ENCODE assay signal across 8 cellular contexts in the genomic region with DNA sequence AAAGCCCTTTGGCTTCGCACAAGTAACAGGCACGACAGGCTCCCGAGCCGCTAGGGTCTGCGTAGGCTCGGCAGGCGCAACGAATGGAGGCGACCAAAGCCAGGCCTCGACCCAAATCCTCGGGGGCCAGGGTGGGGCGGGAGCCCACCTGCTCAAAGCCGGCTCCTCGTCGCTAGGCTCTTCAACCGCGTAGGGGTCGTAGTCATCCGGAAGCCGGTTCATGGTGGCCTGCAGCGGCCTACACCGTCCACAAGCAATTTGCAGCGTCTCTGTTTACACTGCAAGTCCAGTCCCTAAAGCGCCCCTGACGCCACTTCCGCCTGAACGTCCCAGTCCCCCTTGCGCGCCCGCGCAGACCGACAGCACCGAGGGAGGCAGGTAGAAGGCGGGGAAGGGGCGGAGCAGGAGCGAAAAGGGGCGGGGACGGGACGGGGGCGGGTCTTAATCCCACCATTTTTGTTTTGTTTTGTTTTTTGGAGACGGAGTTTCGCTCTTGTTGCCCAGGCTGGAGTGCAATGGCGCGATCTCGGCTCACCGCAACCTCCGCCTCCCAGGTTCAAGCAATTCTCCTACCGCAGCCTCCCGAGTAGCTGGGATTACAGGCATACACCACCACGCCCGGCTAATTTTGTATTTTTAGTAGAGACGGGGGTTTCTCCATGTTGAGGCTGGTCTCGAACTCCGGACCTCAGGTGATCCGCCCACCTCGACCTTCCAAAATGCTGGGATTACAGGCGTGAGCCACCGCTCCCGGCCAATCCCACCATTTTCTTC. TPM values are rescaled to one million over a fixed set of nuclear protein-coding genes. Genes with fewer than 3 reads are reported as not detected.
DNase-seq lines count a peak whose midpoint lies in the region; ATAC-seq and TF ChIP-seq lines count a peak whose summit lies in the region.

A gene with protein sequence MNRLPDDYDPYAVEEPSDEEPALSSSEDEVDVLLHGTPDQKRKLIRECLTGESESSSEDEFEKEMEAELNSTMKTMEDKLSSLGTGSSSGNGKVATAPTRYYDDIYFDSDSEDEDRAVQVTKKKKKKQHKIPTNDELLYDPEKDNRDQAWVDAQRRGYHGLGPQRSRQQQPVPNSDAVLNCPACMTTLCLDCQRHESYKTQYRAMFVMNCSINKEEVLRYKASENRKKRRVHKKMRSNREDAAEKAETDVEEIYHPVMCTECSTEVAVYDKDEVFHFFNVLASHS (minus strand): TSS at position 295 of the 774 bp plus-strand sequence. CDS start 73 bp downstream, at position 222.

- TF ChIP-seq POLR2A in gastrocnemius medialis (IDR thresholded peaks at IDR 0.05), result peak; percentile 90 to 96

- WGBS in hepatocyte (ENCODE audit: low lambda C conversion rate, missing lambda C conversion rate), result 6% methylated on average over 51 of the region's 59 CpGs

- H3K79me2 ChIP-seq in hepatocyte, result peaks cover 39% of the 10 kb centered on the region

- intact Hi-C loops in gastrocnemius medialis (cut with DNase I; ENCODE audit: low total_unique reads), result loop anchor here (5.0 kb wide), 4 partner anchors 42 to 173 kb away; a partner anchor contains a TSS

- no peaks in the 10 kb centered on the region for H4K20me1 ChIP-seq in hepatocyte (ENCODE audit: insufficient read depth, poor library complexity, severe bottlenecking)

- H3K4me1 ChIP-seq in hepatocyte (ENCODE audit: insufficient read depth) (peaks cover 16% of the 10 kb centered on the region), gastrocnemius medialis (peaks cover 18 to 19% of the 10 kb centered on the region in 2 donors)

- TF ChIP-seq CTCF in GM13976 (IDR thresholded peaks at IDR 0.05; ENCODE audit: borderline replicate concordance, control extremely low read depth, extremely low read depth, insufficient read depth, missing control alignments), result no peak
- no peak for TF ChIP-seq CTCF in RWPE1 (conservative IDR thresholded peaks at IDR 0.05; ENCODE audit: low read depth)
- no peak for TF ChIP-seq CTCF in hepatocyte (IDR thresholded peaks at IDR 0.05; ENCODE audit: poor library complexity)
- peak in 2 of 5 experiments; percentile 26 to 28 for TF ChIP-seq CTCF in gastrocnemius medialis (IDR thresholded peaks at IDR 0.05 in 4 of 5, conservative IDR thresholded peaks at IDR 0.05 in 1 of 5)

- no peaks in the 10 kb centered on the region for H3K36me3 ChIP-seq in hepatocyte (replicated peaks; ENCODE audit: insufficient read depth, low read depth)
- peaks cover 0 to 27% of the 10 kb centered on the region in 2 donors for H3K36me3 ChIP-seq in gastrocnemius medialis

- POLR2A ChIA-PET in RWPE1 (lab: Yijun Ruan, JAX; ENCODE audit: low non-redundant PET), result interaction anchor here (0.6 kb wide), 1 partner anchor 88 kb away, joined by 19 read pairs; no protein-coding TSS in a partner anchor

- H3K9me3 ChIP-seq in hepatocyte (ENCODE audit: low read depth) (no peaks in the 10 kb centered on the region), gastrocnemius medialis (no peaks in the 10 kb centered on the region)

- ATAC-seq in HG02840 (IDR thresholded peaks at IDR 0.05; ENCODE audit: low FRiP score, unreplicated experiment) (peak; percentile 100), gastrocnemius medialis (peak; percentile 96 to 98)

- in situ Hi-C loops in GM13976 (cut with MboI; ENCODE audit: low sequenced_read_pairs, unreplicated experiment), result no loop called here
- in situ Hi-C loops in gastrocnemius medialis (cut with MboI; ENCODE audit: low sequenced_read_pairs in 4 of 4), result no loop called here

- peak; percentile 97 for DNase-seq in GM13976 (ENCODE audit: low spot score)
- DNase-seq in RWPE1 (ENCODE audit: low spot score), result peak; percentile 96
- peak; percentile 99 for DNase-seq in hepatocyte (ENCODE audit: low spot score)
- DNase-seq in gastrocnemius medialis, result peak; percentile 99
- DNase-seq in NCI-H2081 treated with DMSO at 0.1 percent for 48 hours (lab: John Stamatoyannopoulos, UW), result no peak
- DNase-seq in NCI-H1092 treated with DMSO at 0.1 percent for 48 hours (lab: John Stamatoyannopoulos, UW), result no peak

- H3K9me2 ChIP-seq in hepatocyte (replicated peaks; ENCODE audit: insufficient read depth), result no peaks in the 10 kb centered on the region

- H3K27ac ChIP-seq in RWPE1, result peak within 1 kb of the TSS; percentile 84
- peak within 1 kb of the TSS; percentile 89 for H3K27ac ChIP-seq in angular gyrus (ENCODE audit: low read depth, low read length)
- peak within 1 kb of the TSS; percentile 96 for H3K27ac ChIP-seq in hepatocyte
- H3K27ac ChIP-seq in gastrocnemius medialis, result peak within 1 kb of the TSS; percentile 92 to 98 (median 97)

- peak within 1 kb of the TSS; percentile 82 for H3K4me2 ChIP-seq in hepatocyte

- CTCF ChIA-PET in RWPE1 (lab: Yijun Ruan, JAX), result no interaction called here

- H3K4me3 ChIP-seq in hepatocyte (peak within 1 kb of the TSS; percentile 80), gastrocnemius medialis (peak within 1 kb of the TSS; percentile 74 to 98 (median 96))

- peak within 1 kb of the TSS; percentile 73 for H2AFZ ChIP-seq in hepatocyte

- H3K27me3 ChIP-seq in hepatocyte (no peaks in the 10 kb centered on the region), gastrocnemius medialis (no peaks in the 10 kb centered on the region)

RNA-seq across cellular contexts. Expression of the gene that starts here (rescaled TPM):
- total RNA-seq in hepatocyte (42.1 and 49.1 TPM in 2 replicates), gastrocnemius medialis (10 to 100 TPM; 25.6 to 35.7 (median 28.0) TPM)
- 51.8 and 56.1 TPM in 2 replicates for polyA plus RNA-seq in hepatocyte

Comparison
In these comparisons a context has a peak if more than half of its experiments do, and no peak if none do; other contexts are left out.
1. DNase-seq: peak in GM13976 (single experiment), RWPE1 (single experiment), hepatocyte (single experiment) and gastrocnemius medialis (2 of 2); none in NCI-H2081 treated with DMSO at 0.1 percent for 48 hours (single experiment) and NCI-H1092 treated with DMSO at 0.1 percent for 48 hours (single experiment).
2. Peak in every context shown above with its lines, with median percentiles within 50 percentile points of each other: H3K27ac ChIP-seq.